In genomic region chr19:54648129-54648528, GRCh38 we compare ENCODE assay signal across 23 cellular contexts. TPM values are rescaled to one million over a fixed set of nuclear protein-coding genes. Genes with fewer than 3 reads are reported as not detected.
"Had no signal": no experiment of that assay in that cellular context is flagged by ENCODE, and none has a peak within 500 bp of the region (broad histone marks: within the 10 kb centered on the region; RNA-seq: fewer than 3 reads in every experiment).

No MANE protein-coding gene starts in this region.

- H3K27ac ChIP-seq: lower lobe of right lung, ovary, psoas muscle, transverse colon, uterus had no signal

- H3K27me3 ChIP-seq: ovary, uterus had no signal

- H3K4me3 ChIP-seq: lower lobe of right lung, ovary, psoas muscle, transverse colon, uterus had no signal

- ATAC-seq: activated CD8-positive, alpha-beta T cell treated with anti-CD3 and anti-CD28 coated beads for 36 hours; left colon; lower lobe of right lung; naive thymus-derived CD8-positive, alpha-beta T cell; psoas muscle; right cardiac atrium had no signal

- DNase-seq: activated CD4-positive, alpha-beta T cell treated with anti-CD3 and anti-CD28 coated beads, Interleukin-2, amount 10 ng/mL, durations not matched to agents 24 days and 14 days; activated CD4-positive, CD25-positive, alpha-beta regulatory T cell; activated CD8-positive, alpha-beta T cell treated with anti-CD3 and anti-CD28 coated beads for 36 hours; activated naive CD4-positive, alpha-beta T cell treated with anti-CD3 and anti-CD28 coated beads for 36 hours; activated T-cell treated with anti-CD3 and anti-CD28 coated beads, Interleukin-2, amount 50 U/mL, for 1 hour; caudate nucleus; erythroblast; hypothalamus; islet precursor cell; left colon; lower lobe of right lung; naive thymus-derived CD8-positive, alpha-beta T cell; ovary; psoas muscle; right cardiac atrium; stimulated activated CD4-positive, alpha-beta T cell treated with anti-CD3 and anti-CD28 coated beads, Interleukin-2, amount 100 ng/mL, for 24 hours; stimulated activated naive CD4-positive, alpha-beta T cell treated with Interleukin-2 at 50 U/mL for 16 hours; substantia nigra; transverse colon; uterus had no signal

- H3K9me3 ChIP-seq: lower lobe of right lung, ovary, psoas muscle, transverse colon, uterus had no signal

- H3K36me3 ChIP-seq: lower lobe of right lung, ovary, transverse colon, uterus had no signal

- H3K4me1 ChIP-seq: lower lobe of right lung, psoas muscle, transverse colon, uterus had no signal

RNA-seq across cellular contexts. Expression of gene LILRB4, which starts 14.7 kb away (rescaled TPM):
- total RNA-seq: activated CD4-positive, alpha-beta T cell treated with anti-CD3 and anti-CD28 coated beads, Interleukin-2, amount 10 ng/mL, durations not matched to agents 24 days and 14 days; activated CD8-positive, alpha-beta T cell treated with anti-CD3 and anti-CD28 coated beads for 36 hours; activated naive CD4-positive, alpha-beta T cell treated with anti-CD3 and anti-CD28 coated beads for 36 hours had no signal
- polyA plus RNA-seq: naive thymus-derived CD8-positive, alpha-beta T cell had no signal

RNA-seq across cellular contexts. Expression of gene LILRB1, which starts 17.8 kb away (rescaled TPM):
- total RNA-seq: activated T-helper 2 cell treated with anti-CD3 and anti-CD28 coated beads, Interferon-gamma antibody, Interleukin-2, Interleukin-4, amounts not matched to agents 10 μg/mL and 5 μg/mL and 100 μg/mL, durations not matched to agents 14 hours and 24 hours and 36 hours; frontal cortex had no signal

RNA-seq across cellular contexts. Expression of gene LILRA1, which starts 54.7 kb away (rescaled TPM):
- total RNA-seq: activated CD4-positive, alpha-beta T cell treated with anti-CD3 and anti-CD28 coated beads, Interleukin-2, amount 10 ng/mL, durations not matched to agents 24 days and 14 days; activated CD8-positive, alpha-beta T cell treated with anti-CD3 and anti-CD28 coated beads for 36 hours; activated naive CD4-positive, alpha-beta T cell treated with anti-CD3 and anti-CD28 coated beads for 36 hours; activated T-helper 2 cell treated with anti-CD3 and anti-CD28 coated beads, Interferon-gamma antibody, Interleukin-2, Interleukin-4, amounts not matched to agents 10 μg/mL and 5 μg/mL and 100 μg/mL, durations not matched to agents 14 hours and 24 hours and 36 hours; frontal cortex; naive thymus-derived CD8-positive, alpha-beta T cell; skeletal muscle tissue had no signal
